Comparison of ENCODE assay signal across 15 cellular contexts in genomic region chr7:105279688-105280007, GRCh38.
A peak's percentile ranks its signal among the peaks of the same experiment; 100 is the strongest.
DNase-seq lines count a peak whose midpoint lies in the region; ATAC-seq and TF ChIP-seq lines count a peak whose summit lies in the region.
"Had no signal": no experiment of that assay in that cellular context is flagged by ENCODE, and none has a peak within 500 bp of the region (broad histone marks: within the 10 kb centered on the region; RNA-seq: fewer than 3 reads in every experiment).

No MANE protein-coding gene starts in this region.

- DNase-seq in dorsolateral prefrontal cortex, result no peak
- DNase-seq in activated CD8-positive, alpha-beta memory T cell treated with anti-CD3 and anti-CD28 coated beads, Interleukin-2, amount 10 ng/mL, durations not matched to agents 7 days and 5 days, result no peak
- DNase-seq in mucosa of descending colon, result no peak
- DNase-seq in NCI-H187 treated with DMSO at 0.1 percent for 48 hours (lab: John Stamatoyannopoulos, UW), result no peak
- DNase-seq in AG08395 (ENCODE audit: low spot score), result no peak
- DNase-seq: activated CD4-positive, alpha-beta T cell treated with anti-CD3 and anti-CD28 coated beads, Interleukin-2, amount 10 ng/mL, durations not matched to agents 7 days and 5 days; activated naive CD4-positive, alpha-beta T cell treated with Interleukin-2 at 50 U/mL for 16 hours; CD4-positive, alpha-beta T cell; HFFc6; NCI-H510A; occipital lobe; stimulated activated CD4-positive, alpha-beta T cell treated with anti-CD3 and anti-CD28 coated beads, Interleukin-2, amount 100 ng/mL, for 24 hours had no signal

- H3K4me3 Mint-ChIP-seq in activated CD8-positive, alpha-beta memory T cell treated with anti-CD3 and anti-CD28 coated beads, Interleukin-2, amount 10 ng/mL, durations not matched to agents 7 days and 5 days, result no peak overlapping the region
- H3K4me3 Mint-ChIP-seq: activated CD4-positive, alpha-beta T cell treated with anti-CD3 and anti-CD28 coated beads, Interleukin-2, amount 10 ng/mL, durations not matched to agents 7 days and 5 days; CD4-positive, alpha-beta T cell; HFFc6 had no signal

- no peak for TF ChIP-seq CTCF in dorsolateral prefrontal cortex (IDR thresholded peaks at IDR 0.05 in 54 of 56, conservative IDR thresholded peaks at IDR 0.05 in 2 of 56; ENCODE audit: low read depth in 1 of 56, partially characterized antibody in 56 of 56)
- no peak for TF ChIP-seq CTCF in mucosa of descending colon (IDR thresholded peaks at IDR 0.05)

- H3K4me1 ChIP-seq in mucosa of descending colon (ENCODE audit: low read depth), result no peaks in the 10 kb centered on the region

- H3K4me1 Mint-ChIP-seq in activated CD8-positive, alpha-beta memory T cell treated with anti-CD3 and anti-CD28 coated beads, Interleukin-2, amount 10 ng/mL, durations not matched to agents 7 days and 5 days, result peaks cover 4% of the 10 kb centered on the region

- intact Hi-C loops in dorsolateral prefrontal cortex (cut with DNase I), result no loop called here
- intact Hi-C loops in mucosa of descending colon (cut with DNase I, micrococcal nuclease), result no loop called here

- peak; percentile 91 for ATAC-seq in GM18517 (IDR thresholded peaks at IDR 0.05; ENCODE audit: unreplicated experiment)
- ATAC-seq in GM21447 (IDR thresholded peaks at IDR 0.05; ENCODE audit: unreplicated experiment), result peak; percentile 85
- peak; percentile 72 for ATAC-seq in HG03095 (IDR thresholded peaks at IDR 0.05; ENCODE audit: unreplicated experiment)
- no peak for ATAC-seq in activated CD8-positive, alpha-beta memory T cell treated with anti-CD3 and anti-CD28 coated beads, Interleukin-2, amount 10 ng/mL, durations not matched to agents 7 days and 5 days
- ATAC-seq in mucosa of descending colon, result no peak

- no peaks in the 10 kb centered on the region for H3K36me3 ChIP-seq in mucosa of descending colon (ENCODE audit: low read depth)

- H3K4me3 ChIP-seq in dorsolateral prefrontal cortex (peak overlapping the region in 31 of 59 donors; percentile 15 to 58 (median 38)), mucosa of descending colon (no peak overlapping the region)

- H3K27me3 Mint-ChIP-seq in activated CD8-positive, alpha-beta memory T cell treated with anti-CD3 and anti-CD28 coated beads, Interleukin-2, amount 10 ng/mL, durations not matched to agents 7 days and 5 days, result no peaks in the 10 kb centered on the region
- H3K27me3 Mint-ChIP-seq: activated CD4-positive, alpha-beta T cell treated with anti-CD3 and anti-CD28 coated beads, Interleukin-2, amount 10 ng/mL, durations not matched to agents 7 days and 5 days; CD4-positive, alpha-beta T cell had no signal

- H3K9me3 ChIP-seq in mucosa of descending colon, result no peaks in the 10 kb centered on the region

- peak overlapping the region in 7 of 59 donors; percentile 4 to 73 (median 30) for H3K27ac ChIP-seq in dorsolateral prefrontal cortex

- no peaks in the 10 kb centered on the region for H3K9me3 Mint-ChIP-seq in activated CD8-positive, alpha-beta memory T cell treated with anti-CD3 and anti-CD28 coated beads, Interleukin-2, amount 10 ng/mL, durations not matched to agents 7 days and 5 days (ENCODE audit: low read depth)
- H3K9me3 Mint-ChIP-seq: activated CD4-positive, alpha-beta T cell treated with anti-CD3 and anti-CD28 coated beads, Interleukin-2, amount 10 ng/mL, durations not matched to agents 7 days and 5 days; CD4-positive, alpha-beta T cell; HFFc6 had no signal

- CTCF ChIA-PET in activated CD8-positive, alpha-beta memory T cell treated with anti-CD3 and anti-CD28 coated beads, Interleukin-2, amount 10 ng/mL, durations not matched to agents 7 days and 5 days (lab: Charles Lee), result no interaction called here

- peaks cover 4% of the 10 kb centered on the region for H3K36me3 Mint-ChIP-seq in activated CD8-positive, alpha-beta memory T cell treated with anti-CD3 and anti-CD28 coated beads, Interleukin-2, amount 10 ng/mL, durations not matched to agents 7 days and 5 days

- no peaks in the 10 kb centered on the region for H3K27me3 ChIP-seq in dorsolateral prefrontal cortex

- no peak overlapping the region for H3K27ac Mint-ChIP-seq in activated CD8-positive, alpha-beta memory T cell treated with anti-CD3 and anti-CD28 coated beads, Interleukin-2, amount 10 ng/mL, durations not matched to agents 7 days and 5 days
- H3K27ac Mint-ChIP-seq: activated CD4-positive, alpha-beta T cell treated with anti-CD3 and anti-CD28 coated beads, Interleukin-2, amount 10 ng/mL, durations not matched to agents 7 days and 5 days; CD4-positive, alpha-beta T cell; HFFc6 had no signal

Comparison
In these comparisons a context has a peak if more than half of its experiments do, and no peak if none do; other contexts are left out.
1. ATAC-seq: peak in GM18517 (single experiment), GM21447 (single experiment) and HG03095 (single experiment); none in activated CD8-positive, alpha-beta memory T cell treated with anti-CD3 and anti-CD28 coated beads, Interleukin-2, amount 10 ng/mL, durations not matched to agents 7 days and 5 days (single experiment) and mucosa of descending colon (single experiment).